Comparison of ENCODE assay signal across 22 cellular contexts in genomic region chr1:205726619-205727125, GRCh38.
"Had no signal": no experiment of that assay in that cellular context is flagged by ENCODE, and none has a peak within 500 bp of the region (broad histone marks: within the 10 kb centered on the region; RNA-seq: fewer than 3 reads in every experiment).

No MANE protein-coding gene starts in this region.

- H3K4me1 Mint-ChIP-seq: memory B cell, nephron progenitor cell had no signal

- H3K27me3 Mint-ChIP-seq: central memory CD8-positive, alpha-beta T cell; effector memory CD8-positive, alpha-beta T cell; memory B cell; stimulated activated naive B cell treated with anti-CD40 and anti-IgM and Interleukin-4, amounts not matched to agents 10 μg/mL and 1 μg/mL and 100 μg/mL, for 72 hours had no signal

- H3K27ac ChIP-seq: epithelial cell of prostate, esophagus muscularis mucosa, gastrocnemius medialis, lower lobe of right lung, parathyroid adenoma, psoas muscle, sigmoid colon, skin epidermis, stomach, thoracic aorta, transverse colon had no signal

- H3K27me3 ChIP-seq: esophagus muscularis mucosa, gastrocnemius medialis, sigmoid colon, stomach, transverse colon had no signal

- H3K9me3 ChIP-seq: esophagus muscularis mucosa, gastrocnemius medialis, lower lobe of right lung, psoas muscle, sigmoid colon, stomach, thoracic aorta, transverse colon had no signal

- ATAC-seq: effector memory CD8-positive, alpha-beta T cell; gastrocnemius medialis; left colon; lower lobe of right lung; psoas muscle; stimulated activated naive B cell treated with anti-CD40 and anti-IgM and Interleukin-4, amounts not matched to agents 10 μg/mL and 1 μg/mL and 100 μg/mL, for 72 hours had no signal

- H3K9me3 Mint-ChIP-seq: central memory CD8-positive, alpha-beta T cell; effector memory CD8-positive, alpha-beta T cell; memory B cell; stimulated activated naive B cell treated with anti-CD40 and anti-IgM and Interleukin-4, amounts not matched to agents 10 μg/mL and 1 μg/mL and 100 μg/mL, for 72 hours had no signal

- H2AFZ ChIP-seq: parathyroid adenoma had no signal

- H3K4me1 ChIP-seq: parathyroid adenoma had no signal

- H3K9ac ChIP-seq: parathyroid adenoma had no signal

- H3K4me3 ChIP-seq: esophagus muscularis mucosa, gastrocnemius medialis, lower lobe of right lung, psoas muscle, sigmoid colon, skin epidermis, stomach, thoracic aorta, transverse colon had no signal

- DNase-seq: effector memory CD8-positive, alpha-beta T cell; gastrocnemius medialis; glutamatergic neuron; left colon; lower lobe of right lung; midbrain; nephron progenitor cell; psoas muscle; sigmoid colon; stimulated activated CD4-positive, alpha-beta T cell treated with anti-CD3 and anti-CD28 coated beads, Interleukin-2, amount 100 ng/mL, for 24 hours; stimulated activated CD4-positive, alpha-beta T cell treated with anti-CD3 and anti-CD28 coated beads, Interleukin-4, amount 100 ng/mL, for 4 hours; stimulated activated naive B cell treated with anti-CD40 and anti-IgM and Interleukin-4, amounts not matched to agents 10 μg/mL and 1 μg/mL and 100 μg/mL, for 72 hours; stomach; substantia nigra; transverse colon had no signal

- H3K27ac Mint-ChIP-seq: memory B cell; stimulated activated naive B cell treated with anti-CD40 and anti-IgM and Interleukin-4, amounts not matched to agents 10 μg/mL and 1 μg/mL and 100 μg/mL, for 72 hours had no signal

- H3K4me3 Mint-ChIP-seq: central memory CD8-positive, alpha-beta T cell; effector memory CD8-positive, alpha-beta T cell; memory B cell; nephron progenitor cell; stimulated activated naive B cell treated with anti-CD40 and anti-IgM and Interleukin-4, amounts not matched to agents 10 μg/mL and 1 μg/mL and 100 μg/mL, for 72 hours had no signal
